Comparison of ENCODE assay signal across 23 cellular contexts in the genomic region with DNA sequence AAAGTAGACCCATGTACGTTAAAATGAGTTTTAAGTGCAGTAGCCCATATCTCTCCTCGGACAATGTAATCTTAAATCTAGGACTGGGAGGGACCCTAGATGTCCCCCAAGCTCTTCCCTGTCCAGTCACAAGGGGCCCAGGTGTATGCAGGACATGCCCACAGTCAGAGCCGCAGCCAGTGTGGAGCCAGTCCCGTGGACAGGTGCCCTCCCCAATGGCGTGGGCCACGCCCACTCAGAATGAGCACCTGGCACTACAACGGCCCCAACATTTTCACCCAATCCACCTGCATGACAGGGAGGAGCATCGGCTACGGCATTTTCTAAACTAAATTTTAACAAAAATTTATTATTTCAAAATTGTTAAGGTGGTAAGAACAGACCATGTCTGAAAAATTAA.
"Had no signal": no experiment of that assay in that cellular context is flagged by ENCODE, and none has a peak within 500 bp of the region (broad histone marks: within the 10 kb centered on the region; RNA-seq: fewer than 3 reads in every experiment).

No MANE protein-coding gene starts in this region.

- H3K27ac ChIP-seq: HL-60, RWPE1 had no signal

- DNase-seq: KBM-7, MV-4-11, NCI-H1092, NCI-H1105 treated with DMSO at 0.1 percent for 48 hours, NCI-H1417 treated with DMSO at 0.1 percent for 48 hours, NCI-H146, NCI-H1694 treated with DMSO at 0.1 percent for 48 hours, NCI-H1930, NCI-H2081 treated with DMSO at 0.1 percent for 48 hours, NCI-H2171, NCI-H226, NCI-H446, NCI-H510A, NCI-H524 treated with DMSO at 0.1 percent for 48 hours, NCI-H69, NCI-H774, PC-3, SHP77, SK-N-SH had no signal

- FAIRE-seq: HTR-8/SVneo had no signal

- H3K4me2 ChIP-seq: SK-N-SH had no signal

- H3K9ac ChIP-seq: SK-N-SH had no signal

- ATAC-seq: Panc1, PC-3 had no signal

- H3K9me3 ChIP-seq: SK-N-SH had no signal
